ENCODE assay signal across 1 cellular context in genomic region chr3:16606398-16606797, GRCh38.
TF ChIP-seq lines count a peak whose summit lies in the region.

No MANE protein-coding gene starts in this region.

TF ChIP-seq in GM12878, 131 proteins besides CTCF, POLR2A, EP300 and RAD21:
- TF ChIP-seq CREB1 (IDR thresholded peaks at IDR 0.05; ENCODE audit: low read depth) (no peak), MEF2A (IDR thresholded peaks at IDR 0.05; ENCODE audit: insufficient read depth, low read depth, low read length) (peak; percentile 80)
